In the genomic region with DNA sequence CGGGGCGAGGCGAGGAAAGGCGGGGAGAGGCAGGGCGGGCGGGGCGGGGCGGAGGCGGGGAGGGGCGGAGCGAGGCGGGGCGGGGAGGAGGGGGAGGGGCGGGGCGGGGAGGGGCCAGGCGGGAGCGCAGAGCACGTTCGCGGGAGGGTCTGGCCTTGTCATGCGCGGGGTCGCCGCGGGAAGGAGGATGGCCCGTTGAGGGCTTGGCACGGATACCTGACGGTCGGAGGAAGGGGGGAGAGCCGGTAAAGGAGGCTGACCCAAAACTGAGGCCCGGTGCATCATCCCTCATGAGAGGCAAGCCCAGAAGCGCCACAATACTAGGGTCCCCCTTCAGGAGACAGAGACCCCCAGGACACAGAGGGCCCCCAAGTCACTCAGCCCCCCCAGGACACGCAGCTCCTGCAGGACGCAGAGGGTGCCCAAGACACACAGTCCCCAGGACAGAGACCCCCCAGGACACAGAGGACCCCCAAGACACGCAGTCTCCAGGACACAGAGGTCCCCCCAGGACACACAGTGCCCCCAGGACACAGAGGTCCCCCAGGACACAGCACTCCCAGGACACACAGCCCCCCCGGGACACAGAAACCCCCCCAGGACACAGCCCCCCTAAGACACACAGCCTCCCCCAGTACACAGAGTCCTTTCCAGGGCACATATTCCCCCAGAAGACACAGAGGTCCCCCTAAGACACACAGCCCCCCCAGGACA, we compare ENCODE assay signal across 8 cellular contexts. TPM values are rescaled to one million over a fixed set of nuclear protein-coding genes. Genes with fewer than 3 reads are reported as not detected.
DNase-seq lines count a peak whose midpoint lies in the region; ATAC-seq, FAIRE-seq and TF ChIP-seq lines count a peak whose summit lies in the region.

No MANE protein-coding gene starts in this region.

- no peak for FAIRE-seq in H54 (lab: Jason Lieb, UNC)

- no peak for TF ChIP-seq POLR2A in H54 (IDR thresholded peaks at IDR 0.05; ENCODE audit: low read depth, low read length)

- no peaks in the 10 kb centered on the region for H3K36me3 Mint-ChIP-seq in CD4-positive, CD25-positive, alpha-beta regulatory T cell
- H3K36me3 Mint-ChIP-seq in T-cell (peaks cover 3% of the 10 kb centered on the region), endothelial cell (ENCODE audit: low read depth, unreplicated experiment) (peaks cover 7% of the 10 kb centered on the region)
- peaks cover 0 to 6% (median 2%) of the 10 kb centered on the region in 5 donors for H3K36me3 Mint-ChIP-seq in naive thymus-derived CD4-positive, alpha-beta T cell

- H3K4me3 Mint-ChIP-seq in CD4-positive, CD25-positive, alpha-beta regulatory T cell = peak overlapping the region; percentile 56 to 94 (median 78)
- H3K4me3 Mint-ChIP-seq in T-cell (peak overlapping the region; percentile 37 to 84 (median 61)), endothelial cell (ENCODE audit: unreplicated experiment) (peak overlapping the region; percentile 81)
- H3K4me3 Mint-ChIP-seq in naive thymus-derived CD4-positive, alpha-beta T cell = peak overlapping the region in 9 of 10 donors; percentile 25 to 80 (median 45)

- peaks cover 9 to 28% (median 13%) of the 10 kb centered on the region in 4 donors for H3K4me1 Mint-ChIP-seq in CD4-positive, CD25-positive, alpha-beta regulatory T cell
- H3K4me1 Mint-ChIP-seq in T-cell (peaks cover 30 to 40% (median 34%) of the 10 kb centered on the region in 3 donors), endothelial cell (ENCODE audit: unreplicated experiment) (peaks cover 4% of the 10 kb centered on the region)
- H3K4me1 Mint-ChIP-seq in naive thymus-derived CD4-positive, alpha-beta T cell = peaks cover 23 to 36% (median 24%) of the 10 kb centered on the region in 7 donors

- CTCF ChIA-PET in T-cell (lab: Charles Lee) = no interaction called here
- CTCF ChIA-PET in naive thymus-derived CD4-positive, alpha-beta T cell (lab: Charles Lee) = no interaction called here

- intact Hi-C loops in naive thymus-derived CD4-positive, alpha-beta T cell (cut with micrococcal nuclease) = loop anchor here (1.0 to 10.0 kb wide), 9 partner anchors 49 to 402 kb away; partner anchors contain the start of genes CYBC1 (in 2 of the 2), FN3KRP (in 2 of the 2), RAB40B (in 2 of the 2) and TBCD (in 2 of the 2)

- TF ChIP-seq CTCF in endothelial cell (IDR thresholded peaks at IDR 0.05; ENCODE audit: unreplicated experiment) = no peak

- peaks cover 25% of the 10 kb centered on the region for H3K4me1 ChIP-seq in CD4-positive, CD25-positive, alpha-beta regulatory T cell (ENCODE audit: control insufficient read depth, insufficient read depth, low read length, poor library complexity, severe bottlenecking)
- peaks cover 11 to 22% of the 10 kb centered on the region in 2 donors for H3K4me1 ChIP-seq in naive thymus-derived CD4-positive, alpha-beta T cell (ENCODE audit: control insufficient read depth in 2 of 2, insufficient read depth in 2 of 2, low read length in 2 of 2)

- peaks cover 7% of the 10 kb centered on the region for H3K36me3 ChIP-seq in CD4-positive, CD25-positive, alpha-beta regulatory T cell (ENCODE audit: control insufficient read depth, insufficient read depth, low read length)
- H3K36me3 ChIP-seq in naive thymus-derived CD4-positive, alpha-beta T cell (ENCODE audit: control insufficient read depth in 2 of 3, insufficient read depth in 3 of 3, low read length in 3 of 3) = peaks cover 0 to 13% (median 0%) of the 10 kb centered on the region in 3 experiments

- ATAC-seq in CD4-positive, CD25-positive, alpha-beta regulatory T cell (ENCODE audit: low read depth in 2 of 2) = peak; percentile 4
- ATAC-seq in T-cell (replicated peaks in 1 of 4) = peak; percentile 5 to 36 (median 24)
- ATAC-seq in naive thymus-derived CD4-positive, alpha-beta T cell = no peak

- no peak overlapping the region for H3K4me3 ChIP-seq in CD4-positive, CD25-positive, alpha-beta regulatory T cell (ENCODE audit: low read depth, low read length)
- peak overlapping the region; percentile 33 for H3K4me3 ChIP-seq in naive thymus-derived CD4-positive, alpha-beta T cell (ENCODE audit: low read length)

- POLR2A ChIA-PET in T-cell (lab: Charles Lee) = no interaction called here
- POLR2A ChIA-PET in naive thymus-derived CD4-positive, alpha-beta T cell (lab: Charles Lee) = no interaction called here

- peak; percentile 29 to 55 (median 50) for DNase-seq in CD4-positive, CD25-positive, alpha-beta regulatory T cell
- DNase-seq in H54 (ENCODE audit: insufficient read length, low spot score) = peak; percentile 38
- peak in 11 of 34 experiments; percentile 19 to 46 (median 35) for DNase-seq in T-cell
- peak; percentile 46 for DNase-seq in endothelial cell (ENCODE audit: low spot score)
- peak in 7 of 9 donors; percentile 38 to 57 (median 48) for DNase-seq in naive thymus-derived CD4-positive, alpha-beta T cell
- DNase-seq in mesenteric fat pad (ENCODE audit: low spot score) = no peak
- no peak for DNase-seq in NCI-H226
- no peak for DNase-seq in dermis blood vessel endothelial cell

- H3K27me3 Mint-ChIP-seq in CD4-positive, CD25-positive, alpha-beta regulatory T cell = peaks cover 5% of the 10 kb centered on the region
- H3K27me3 Mint-ChIP-seq in T-cell (no peaks in the 10 kb centered on the region), endothelial cell (ENCODE audit: unreplicated experiment) (peaks cover 16% of the 10 kb centered on the region)
- H3K27me3 Mint-ChIP-seq in naive thymus-derived CD4-positive, alpha-beta T cell = no peaks in the 10 kb centered on the region

- no peaks in the 10 kb centered on the region for H3K9me3 ChIP-seq in CD4-positive, CD25-positive, alpha-beta regulatory T cell (ENCODE audit: control insufficient read depth in 2 of 2, low read length in 2 of 2)
- H3K9me3 ChIP-seq in naive thymus-derived CD4-positive, alpha-beta T cell (ENCODE audit: control insufficient read depth in 2 of 3, low read length in 3 of 3) = no peaks in the 10 kb centered on the region

- H3K9me3 Mint-ChIP-seq in CD4-positive, CD25-positive, alpha-beta regulatory T cell = no peaks in the 10 kb centered on the region
- H3K9me3 Mint-ChIP-seq in T-cell (no peaks in the 10 kb centered on the region), endothelial cell (ENCODE audit: unreplicated experiment) (no peaks in the 10 kb centered on the region)
- H3K9me3 Mint-ChIP-seq in naive thymus-derived CD4-positive, alpha-beta T cell = peaks cover 0 to 2% (median 0%) of the 10 kb centered on the region in 11 donors

- H3K27ac Mint-ChIP-seq in CD4-positive, CD25-positive, alpha-beta regulatory T cell = peak overlapping the region in 2 of 3 donors; percentile 26 to 67
- H3K27ac Mint-ChIP-seq in T-cell = peak overlapping the region in 1 of 2 donors; percentile 76
- H3K27ac Mint-ChIP-seq in endothelial cell (ENCODE audit: unreplicated experiment) = no peak overlapping the region
- H3K27ac Mint-ChIP-seq in naive thymus-derived CD4-positive, alpha-beta T cell = peak overlapping the region; percentile 8 to 86 (median 79)

- peak overlapping the region; percentile 51 for H3K27ac ChIP-seq in CD4-positive, CD25-positive, alpha-beta regulatory T cell (ENCODE audit: insufficient read depth, low read length, poor library complexity, severe bottlenecking)
- peak overlapping the region; percentile 41 for H3K27ac ChIP-seq in naive thymus-derived CD4-positive, alpha-beta T cell (ENCODE audit: low read depth, low read length)

- no peaks in the 10 kb centered on the region for H3K27me3 ChIP-seq in CD4-positive, CD25-positive, alpha-beta regulatory T cell (ENCODE audit: control insufficient read depth, insufficient read depth, low read length)
- no peaks in the 10 kb centered on the region for H3K27me3 ChIP-seq in naive thymus-derived CD4-positive, alpha-beta T cell (ENCODE audit: control insufficient read depth in 2 of 2, insufficient read depth in 2 of 2, low read length in 2 of 2)

RNA-seq across cellular contexts. Expression of gene WDR45B, which starts 0.7 kb away (rescaled TPM):
- 86.8 TPM for total RNA-seq in CD4-positive, CD25-positive, alpha-beta regulatory T cell
- 10 to 100 TPM; 35.1 to 45.2 (median 38.0) TPM for polyA plus RNA-seq in CD4-positive, CD25-positive, alpha-beta regulatory T cell
- total RNA-seq in T-cell (10 to 100 TPM; 57.3 to 81.5 (median 59.4) TPM), endothelial cell (ENCODE audit: unreplicated experiment) (74.1 TPM), mesenteric fat pad (65.3 TPM), dermis blood vessel endothelial cell (61.4 and 91.0 TPM in 2 replicates)
- total RNA-seq in naive thymus-derived CD4-positive, alpha-beta T cell = 10 to 100 TPM; 44.9 to 91.6 (median 68.4) TPM
- polyA plus RNA-seq in naive thymus-derived CD4-positive, alpha-beta T cell = 10 to 100 TPM; 30.5 to 36.8 TPM

RNA-seq across cellular contexts. Expression of gene RAB40B, which starts 49.6 kb away (rescaled TPM):
- total RNA-seq in CD4-positive, CD25-positive, alpha-beta regulatory T cell = 4.9 TPM
- 1 to 10 TPM; 2.2 to 5.3 (median 3.4) TPM for polyA plus RNA-seq in CD4-positive, CD25-positive, alpha-beta regulatory T cell
- 1 to 10 TPM; 4.4 to 8.7 (median 7.1) TPM for total RNA-seq in T-cell
- 6.7 TPM for total RNA-seq in endothelial cell (ENCODE audit: unreplicated experiment)
- 1 to 10 TPM; 2.8 to 6.1 (median 3.6) TPM for total RNA-seq in naive thymus-derived CD4-positive, alpha-beta T cell
- 1 to 10 TPM; 1.3 to 2.5 TPM for polyA plus RNA-seq in naive thymus-derived CD4-positive, alpha-beta T cell
- total RNA-seq in mesenteric fat pad = 5.5 TPM
- total RNA-seq in dermis blood vessel endothelial cell = 5.8 and 8.9 TPM in 2 replicates

Comparison
In these comparisons a context has a peak if more than half of its experiments do, and no peak if none do; other contexts are left out.
1. DNase-seq: peak in CD4-positive, CD25-positive, alpha-beta regulatory T cell (3 of 3), H54 (single experiment), endothelial cell (single experiment) and naive thymus-derived CD4-positive, alpha-beta T cell (7 of 9); none in mesenteric fat pad (single experiment), NCI-H226 (single experiment) and dermis blood vessel endothelial cell (single experiment).
2. Peak in every context shown above with its lines, with median percentiles within 50 percentile points of each other: H3K4me3 Mint-ChIP-seq.